In the genomic region with DNA sequence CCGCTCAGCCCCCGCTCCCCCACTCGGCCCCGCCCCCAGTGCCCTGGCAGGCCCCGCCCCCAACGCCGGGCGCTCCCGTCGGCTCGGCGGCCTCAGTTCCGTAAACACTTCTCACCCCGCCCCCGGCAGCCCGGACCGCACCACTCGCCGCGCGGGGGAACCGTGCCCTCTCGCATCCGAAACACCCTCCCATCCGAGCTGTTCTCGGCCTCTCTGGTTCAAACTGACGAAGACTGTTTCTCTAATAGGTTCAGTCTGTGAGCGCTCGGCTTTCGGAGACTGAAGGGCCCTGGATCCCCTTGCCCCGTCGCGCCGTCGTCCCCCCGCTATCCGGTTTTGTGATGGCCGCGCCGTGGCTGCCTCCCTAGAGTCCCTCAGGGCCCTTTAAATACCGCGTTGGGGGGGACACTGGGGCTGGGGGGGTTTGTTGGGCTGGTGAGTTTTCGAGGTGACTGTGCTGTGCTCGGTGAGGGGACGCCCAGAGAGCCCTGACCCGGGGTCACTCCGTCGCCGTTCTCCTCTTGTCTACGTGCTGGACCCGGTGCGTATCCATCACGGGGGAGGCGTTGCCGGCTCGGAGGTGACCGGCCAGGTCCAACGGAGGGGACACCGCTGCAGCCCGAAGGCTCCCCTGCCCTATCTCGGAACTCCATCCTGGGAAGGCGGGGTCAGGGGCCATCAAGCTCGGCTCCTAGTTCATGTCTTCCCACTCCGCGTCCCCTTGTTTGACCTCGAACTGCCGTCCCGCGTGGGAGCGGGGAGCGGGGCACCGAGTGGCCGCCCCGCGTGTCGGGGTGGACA, we compare ENCODE assay signal across 8 cellular contexts. TPM values are rescaled to one million over a fixed set of nuclear protein-coding genes. Genes with fewer than 3 reads are reported as not detected.
DNase-seq lines count a peak whose midpoint lies in the region; ATAC-seq and TF ChIP-seq lines count a peak whose summit lies in the region.

TSS of gene TCP11L2 (plus strand) at position 333 of the 801 bp plus-strand sequence. CDS start 8,343 bp downstream, outside the sequence.

- H3K27ac Mint-ChIP-seq in activated T-helper 2 cell treated with anti-CD3 and anti-CD28 coated beads, Interferon-gamma antibody, Interleukin-2, Interleukin-4, amounts not matched to agents 10 μg/mL and 5 μg/mL and 100 μg/mL, durations not matched to agents 14 hours and 24 hours and 36 hours = peak within 1 kb of the TSS; percentile 100
- H3K27ac Mint-ChIP-seq in naive thymus-derived CD8-positive, alpha-beta T cell = peak within 1 kb of the TSS; percentile 97 to 100 (median 100)
- peak within 1 kb of the TSS; percentile 99 for H3K27ac Mint-ChIP-seq in stimulated activated memory B cell treated with anti-CD40 and anti-IgM and Interleukin-4, amounts not matched to agents 10 μg/mL and 1 μg/mL and 100 μg/mL, for 72 hours

- H3K79me2 ChIP-seq in fibroblast of lung (ENCODE audit: control insufficient read depth, insufficient read depth, low read length) = no peaks in the 10 kb centered on the region

- peak within 1 kb of the TSS; percentile 97 for H3K9ac ChIP-seq in fibroblast of lung (ENCODE audit: insufficient read depth, low read length)

- H3K27ac ChIP-seq in fibroblast of lung (ENCODE audit: insufficient read depth, low read length) = peak within 1 kb of the TSS; percentile 96

- ATAC-seq in GM21717 (IDR thresholded peaks at IDR 0.05; ENCODE audit: unreplicated experiment) = peak; percentile 71
- peak; percentile 47 to 48 for ATAC-seq in naive thymus-derived CD8-positive, alpha-beta T cell
- peak; percentile 80 for ATAC-seq in stimulated activated memory B cell treated with anti-CD40 and anti-IgM and Interleukin-4, amounts not matched to agents 10 μg/mL and 1 μg/mL and 100 μg/mL, for 72 hours

- TF ChIP-seq CTCF in fibroblast of lung (conservative IDR thresholded peaks at IDR 0.05 in 1 of 2, IDR thresholded peaks at IDR 0.05 in 1 of 2; ENCODE audit: low read depth in 1 of 2, low read length in 2 of 2) = no peak

- no peaks in the 10 kb centered on the region for H3K27me3 ChIP-seq in fibroblast of lung (ENCODE audit: control insufficient read depth, insufficient read depth, low read length)

- peaks cover 2% of the 10 kb centered on the region for H3K4me1 ChIP-seq in fibroblast of lung (ENCODE audit: control insufficient read depth, extremely low read depth, insufficient read depth, low read length)

- H3K4me1 Mint-ChIP-seq in activated T-helper 2 cell treated with anti-CD3 and anti-CD28 coated beads, Interferon-gamma antibody, Interleukin-2, Interleukin-4, amounts not matched to agents 10 μg/mL and 5 μg/mL and 100 μg/mL, durations not matched to agents 14 hours and 24 hours and 36 hours (ENCODE audit: low read depth) = peaks cover 37% of the 10 kb centered on the region
- H3K4me1 Mint-ChIP-seq in naive thymus-derived CD8-positive, alpha-beta T cell = peaks cover 43 to 64% (median 58%) of the 10 kb centered on the region in 4 donors
- H3K4me1 Mint-ChIP-seq in stimulated activated memory B cell treated with anti-CD40 and anti-IgM and Interleukin-4, amounts not matched to agents 10 μg/mL and 1 μg/mL and 100 μg/mL, for 72 hours = peaks cover 79% of the 10 kb centered on the region

- H3K4me3 Mint-ChIP-seq in activated T-helper 2 cell treated with anti-CD3 and anti-CD28 coated beads, Interferon-gamma antibody, Interleukin-2, Interleukin-4, amounts not matched to agents 10 μg/mL and 5 μg/mL and 100 μg/mL, durations not matched to agents 14 hours and 24 hours and 36 hours (ENCODE audit: low read depth) = peak within 1 kb of the TSS; percentile 94
- H3K4me3 Mint-ChIP-seq in naive thymus-derived CD8-positive, alpha-beta T cell = peak within 1 kb of the TSS; percentile 92 to 99 (median 96)
- H3K4me3 Mint-ChIP-seq in stimulated activated memory B cell treated with anti-CD40 and anti-IgM and Interleukin-4, amounts not matched to agents 10 μg/mL and 1 μg/mL and 100 μg/mL, for 72 hours = peak within 1 kb of the TSS; percentile 100

- in situ Hi-C loops in KBM-7 (cut with MboI; ENCODE audit: low pct_unique_long_range_greater_than_20kb, low sequenced_read_pairs) = no loop called here

- H2AFZ ChIP-seq in fibroblast of lung (ENCODE audit: low read length) = peak within 1 kb of the TSS; percentile 93

- H3K4me3 ChIP-seq in fibroblast of lung (replicated peaks in 1 of 4; ENCODE audit: control extremely low read depth in 1 of 4, insufficient read depth in 1 of 4, low read depth in 3 of 4, low read length in 4 of 4) = peak within 1 kb of the TSS; percentile 81 to 99 (median 89)

- intact Hi-C loops in activated T-helper 2 cell treated with anti-CD3 and anti-CD28 coated beads, Interferon-gamma antibody, Interleukin-2, Interleukin-4, amounts not matched to agents 10 μg/mL and 5 μg/mL and 100 μg/mL, durations not matched to agents 14 hours and 24 hours and 36 hours (cut with micrococcal nuclease) = loop anchor here (2.0 to 10.0 kb wide), 4 partner anchors 54 to 1698 kb away; partner anchors contain the start of genes CKAP4, POLR3B and PWP1

- peak within 1 kb of the TSS; percentile 96 for H3K4me2 ChIP-seq in fibroblast of lung (ENCODE audit: extremely low read depth, insufficient read depth, low read length)

- no peaks in the 10 kb centered on the region for H4K20me1 ChIP-seq in fibroblast of lung (ENCODE audit: control insufficient read depth, extremely low read depth, insufficient read depth, low read length)

- no peaks in the 10 kb centered on the region for H3K9me3 Mint-ChIP-seq in activated T-helper 2 cell treated with anti-CD3 and anti-CD28 coated beads, Interferon-gamma antibody, Interleukin-2, Interleukin-4, amounts not matched to agents 10 μg/mL and 5 μg/mL and 100 μg/mL, durations not matched to agents 14 hours and 24 hours and 36 hours
- H3K9me3 Mint-ChIP-seq in naive thymus-derived CD8-positive, alpha-beta T cell = no peaks in the 10 kb centered on the region
- no peaks in the 10 kb centered on the region for H3K9me3 Mint-ChIP-seq in stimulated activated memory B cell treated with anti-CD40 and anti-IgM and Interleukin-4, amounts not matched to agents 10 μg/mL and 1 μg/mL and 100 μg/mL, for 72 hours

- H3K36me3 ChIP-seq in fibroblast of lung (ENCODE audit: control insufficient read depth, insufficient read depth, low read length) = no peaks in the 10 kb centered on the region

- H3K9me3 ChIP-seq in fibroblast of lung (ENCODE audit: control insufficient read depth, insufficient read depth, low read depth, low read length) = no peaks in the 10 kb centered on the region

- DNase-seq in DMS114 treated with DMSO at 0.1 percent for 48 hours (lab: John Stamatoyannopoulos, UW; ENCODE audit: unreplicated experiment) (peak; percentile 64), KBM-7 (peak; percentile 82), RPMI7951 (ENCODE audit: low read depth) (peak; percentile 73), fibroblast of lung (ENCODE audit: low read depth in 2 of 2) (peak; percentile 71 to 73)
- peak; percentile 83 for DNase-seq in activated T-helper 2 cell treated with anti-CD3 and anti-CD28 coated beads, Interferon-gamma antibody, Interleukin-2, Interleukin-4, amounts not matched to agents 10 μg/mL and 5 μg/mL and 100 μg/mL, durations not matched to agents 14 hours and 24 hours and 36 hours (ENCODE audit: low spot score)
- peak; percentile 87 to 96 (median 95) for DNase-seq in naive thymus-derived CD8-positive, alpha-beta T cell

- H3K36me3 Mint-ChIP-seq in activated T-helper 2 cell treated with anti-CD3 and anti-CD28 coated beads, Interferon-gamma antibody, Interleukin-2, Interleukin-4, amounts not matched to agents 10 μg/mL and 5 μg/mL and 100 μg/mL, durations not matched to agents 14 hours and 24 hours and 36 hours (ENCODE audit: low read depth) = no peaks in the 10 kb centered on the region
- peaks cover 0 to 18% (median 0%) of the 10 kb centered on the region in 3 donors for H3K36me3 Mint-ChIP-seq in naive thymus-derived CD8-positive, alpha-beta T cell
- peaks cover 6% of the 10 kb centered on the region for H3K36me3 Mint-ChIP-seq in stimulated activated memory B cell treated with anti-CD40 and anti-IgM and Interleukin-4, amounts not matched to agents 10 μg/mL and 1 μg/mL and 100 μg/mL, for 72 hours

- POLR2A ChIA-PET in naive thymus-derived CD8-positive, alpha-beta T cell (lab: Charles Lee) = interaction anchor here (0.6 to 5.5 kb wide), 29 partner anchors 8 to 1067 kb away, joined by 3 to 118 read pairs (median 6); partner anchors contain the start of genes APPL2, CKAP4, POLR3B and TMEM263

- no peaks in the 10 kb centered on the region for H3K27me3 Mint-ChIP-seq in activated T-helper 2 cell treated with anti-CD3 and anti-CD28 coated beads, Interferon-gamma antibody, Interleukin-2, Interleukin-4, amounts not matched to agents 10 μg/mL and 5 μg/mL and 100 μg/mL, durations not matched to agents 14 hours and 24 hours and 36 hours (ENCODE audit: low read depth)
- no peaks in the 10 kb centered on the region for H3K27me3 Mint-ChIP-seq in naive thymus-derived CD8-positive, alpha-beta T cell
- no peaks in the 10 kb centered on the region for H3K27me3 Mint-ChIP-seq in stimulated activated memory B cell treated with anti-CD40 and anti-IgM and Interleukin-4, amounts not matched to agents 10 μg/mL and 1 μg/mL and 100 μg/mL, for 72 hours

RNA-seq across cellular contexts. Expression of gene TCP11L2, which starts in this region (rescaled TPM):
- 3.4 and 5.5 TPM in 2 replicates for total RNA-seq in RPMI7951 (2014; rRNA removed; shearing (Covaris generic))
- total RNA-seq in activated T-helper 2 cell treated with anti-CD3 and anti-CD28 coated beads, Interferon-gamma antibody, Interleukin-2, Interleukin-4, amounts not matched to agents 10 μg/mL and 5 μg/mL and 100 μg/mL, durations not matched to agents 14 hours and 24 hours and 36 hours = 4.8 and 5.1 TPM in 2 replicates
- 48.0 and 82.6 TPM in 2 replicates for total RNA-seq in fibroblast of lung
- polyA plus RNA-seq in fibroblast of lung = 9.9 and 23.6 TPM in 2 replicates
- 3.9 and 9.2 TPM in 2 replicates for polyA plus RNA-seq in fibroblast of lung (2012)
- 28.0 and 28.8 TPM in 2 replicates for polyA minus RNA-seq in fibroblast of lung (ENCODE audit: low replicate concordance)
- total RNA-seq in naive thymus-derived CD8-positive, alpha-beta T cell = 100 to 1,000 TPM; 203 to 211 TPM
- polyA plus RNA-seq in naive thymus-derived CD8-positive, alpha-beta T cell = 10 to 100 TPM; 30.6 to 45.4 (median 34.7) TPM

Comparison
In these comparisons a context has a peak if more than half of its experiments do, and no peak if none do; other contexts are left out.
1. Peak in every context shown above with its lines: DNase-seq, ATAC-seq, H3K4me3 ChIP-seq and H3K27ac ChIP-seq.